Comparison of ENCODE assay signal across 18 cellular contexts in the genomic region with DNA sequence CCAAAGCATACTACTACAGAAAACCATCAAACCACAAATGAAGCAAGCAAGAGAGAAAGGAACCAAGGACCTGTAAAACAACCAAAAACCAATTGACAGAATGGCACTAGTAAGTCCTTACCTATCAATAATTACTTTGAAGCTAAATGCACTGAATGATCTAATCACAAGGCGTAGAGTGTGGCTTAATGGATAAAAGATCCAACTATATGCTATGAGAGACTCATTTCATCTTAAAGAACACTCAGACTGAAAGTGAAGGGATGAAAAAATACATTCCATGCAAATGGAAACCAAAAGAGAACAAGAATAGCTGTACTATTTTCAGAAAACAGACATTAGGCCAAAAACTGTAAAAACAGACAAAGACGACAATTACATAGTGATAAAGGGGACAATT.
A peak's percentile ranks its signal among the peaks of the same experiment; 100 is the strongest.
DNase-seq lines count a peak whose midpoint lies in the region; ATAC-seq and TF ChIP-seq lines count a peak whose summit lies in the region.
"Had no signal": no experiment of that assay in that cellular context is flagged by ENCODE, and none has a peak within 500 bp of the region (broad histone marks: within the 10 kb centered on the region; RNA-seq: fewer than 3 reads in every experiment).

No MANE protein-coding gene starts in this region.

- no peak overlapping the region for H3K4me3 ChIP-seq in suprapubic skin
- no peak overlapping the region for H3K4me3 ChIP-seq in SJCRH30
- H3K4me3 ChIP-seq: HAP-1, ovary, SJSA1, uterus had no signal

- ATAC-seq in GM18870 (IDR thresholded peaks at IDR 0.05; ENCODE audit: unreplicated experiment) (peak; percentile 84), GM21390 (IDR thresholded peaks at IDR 0.05; ENCODE audit: unreplicated experiment) (peak; percentile 59), HG02852 (IDR thresholded peaks at IDR 0.05; ENCODE audit: unreplicated experiment) (peak; percentile 59), HG03460 (IDR thresholded peaks at IDR 0.05; ENCODE audit: unreplicated experiment) (peak; percentile 68)

- TF ChIP-seq POLR2A in suprapubic skin (IDR thresholded peaks at IDR 0.05) = no peak

- H3K36me3 ChIP-seq in suprapubic skin = no peaks in the 10 kb centered on the region
- no peaks in the 10 kb centered on the region for H3K36me3 ChIP-seq in SJCRH30
- H3K36me3 ChIP-seq: HAP-1, ovary, SJSA1, uterus had no signal

- WGBS in suprapubic skin = 92% methylated on average over 2 of the region's 2 CpGs

- H3K27ac ChIP-seq in suprapubic skin (no peak overlapping the region), SJCRH30 (no peak overlapping the region)
- H3K27ac ChIP-seq: ovary, SJSA1, uterus had no signal

- H3K9me3 ChIP-seq in suprapubic skin = no peaks in the 10 kb centered on the region
- H3K9me3 ChIP-seq in SJCRH30 (replicated peaks) = peaks cover 14% of the 10 kb centered on the region; the same call in 1 of the 2 replicates
- H3K9me3 ChIP-seq: SJSA1, uterus had no signal

- H3K4me1 ChIP-seq in suprapubic skin = no peaks in the 10 kb centered on the region
- peaks cover 33% of the 10 kb centered on the region for H3K4me1 ChIP-seq in SJCRH30
- H3K4me1 ChIP-seq: uterus had no signal

- H3K27me3 ChIP-seq in suprapubic skin (no peaks in the 10 kb centered on the region), SJCRH30 (no peaks in the 10 kb centered on the region)
- H3K27me3 ChIP-seq: ovary, SJSA1, uterus had no signal

- no peak for DNase-seq in activated gamma-delta T cell (lab: John Stamatoyannopoulos, UW)
- DNase-seq in H4 (ENCODE audit: low spot score) = no peak
- DNase-seq in suprapubic skin (ENCODE audit: low spot score in 2 of 2) = no peak
- no peak for DNase-seq in SJCRH30
- DNase-seq: activated CD4-positive, alpha-beta T cell treated with anti-CD3 and anti-CD28 coated beads for 48 hours; effector CD4-positive, alpha-beta T cell; Karpas-422; NCI-H1417; ovary; stimulated activated naive B cell treated with anti-CD40 and anti-IgM and Interleukin-4, amounts not matched to agents 10 μg/mL and 1 μg/mL and 100 μg/mL, for 72 hours; T-helper 9 cell; uterus had no signal

- TF ChIP-seq EP300 in suprapubic skin (IDR thresholded peaks at IDR 0.05) = no peak

- TF ChIP-seq CTCF in suprapubic skin (IDR thresholded peaks at IDR 0.05) = no peak
